ENCODE assay signal across 1 cellular context in the genomic region with DNA sequence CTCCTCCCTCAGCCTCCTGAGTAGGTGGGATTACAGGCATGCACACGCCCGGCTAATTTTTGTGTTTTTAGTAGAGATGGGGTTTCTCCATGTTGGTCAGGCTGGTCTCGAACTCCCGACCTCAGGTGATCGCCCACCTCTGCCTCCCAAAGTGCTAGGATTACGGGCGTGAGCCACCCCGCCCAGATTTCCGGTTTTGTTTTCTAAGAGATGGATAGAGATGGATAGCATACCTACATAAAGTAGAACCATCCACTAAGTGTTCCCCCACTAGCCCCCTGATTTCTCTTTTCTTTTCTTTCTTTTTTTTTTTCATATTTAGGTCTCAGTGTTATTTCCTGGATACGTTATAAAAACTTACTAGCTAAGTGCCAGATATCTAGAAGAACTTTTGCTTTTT.
TF ChIP-seq lines count a peak whose summit lies in the region.

No MANE protein-coding gene starts in this region.

TF ChIP-seq in IMR-90, 13 proteins besides CTCF, POLR2A, EP300 and RAD21 (continued from another document):
- TF ChIP-seq BHLHE40 (IDR thresholded peaks at IDR 0.05; ENCODE audit: low read depth, low read length) (no peak), SMC3 (IDR thresholded peaks at IDR 0.05; ENCODE audit: low read depth, low read length) (no peak), MAFK (IDR thresholded peaks at IDR 0.05; ENCODE audit: low read depth, low read length) (no peak), CHD1 (IDR thresholded peaks at IDR 0.05; ENCODE audit: low read depth, low read length) (no peak), MXI1 (IDR thresholded peaks at IDR 0.05; ENCODE audit: borderline replicate concordance, low read depth, low read length) (no peak), ELK1 (IDR thresholded peaks at IDR 0.05; ENCODE audit: borderline replicate concordance, low read depth, low read length) (no peak)
